In the genomic region with DNA sequence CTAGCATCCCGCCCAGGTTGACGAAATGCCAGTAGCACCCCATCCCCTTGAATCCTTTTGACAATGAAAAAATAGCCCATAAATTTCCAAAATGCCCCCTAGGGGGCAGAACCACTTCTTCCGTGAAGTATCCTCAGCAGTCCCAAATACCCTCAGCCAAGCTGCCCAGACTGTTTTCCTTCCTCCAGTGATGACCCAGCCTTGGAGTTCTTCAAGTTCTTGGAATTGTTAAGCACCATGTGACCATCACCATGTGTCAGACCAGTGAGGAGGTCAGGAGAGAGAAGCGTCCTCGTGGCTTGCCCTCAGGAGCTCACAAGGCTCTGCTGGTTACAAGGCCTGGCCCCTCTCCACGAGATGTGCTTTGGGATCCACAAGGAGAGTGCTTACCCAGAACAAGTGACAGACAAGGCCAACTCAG, we compare ENCODE assay signal across 8 cellular contexts. TPM values are rescaled to one million over a fixed set of nuclear protein-coding genes. Genes with fewer than 3 reads are reported as not detected.
DNase-seq lines count a peak whose midpoint lies in the region; ATAC-seq and TF ChIP-seq lines count a peak whose summit lies in the region.

No MANE protein-coding gene starts in this region.

- H2AFZ ChIP-seq in neural progenitor cell (replicated peaks), result no peak overlapping the region

- peaks cover 13% of the 10 kb centered on the region for H4K20me1 ChIP-seq in neural progenitor cell (ENCODE audit: low read depth)

- no peaks in the 10 kb centered on the region for H3K27me3 Mint-ChIP-seq in activated CD8-positive, alpha-beta T cell treated with anti-CD3 and anti-CD28 coated beads, Interleukin-2, amount 10 ng/mL, durations not matched to agents 7 days and 5 days (ENCODE audit: low read depth)
- H3K27me3 Mint-ChIP-seq in neural progenitor cell (ENCODE audit: insufficient read depth, low read depth), result peaks cover 8% of the 10 kb centered on the region

- H3K27ac Mint-ChIP-seq in activated CD8-positive, alpha-beta T cell treated with anti-CD3 and anti-CD28 coated beads, Interleukin-2, amount 10 ng/mL, durations not matched to agents 7 days and 5 days, result no peak overlapping the region
- H3K27ac Mint-ChIP-seq in neural progenitor cell, result peak overlapping the region; percentile 92

- H3K4me2 ChIP-seq in neural progenitor cell, result no peak overlapping the region

- H3K4me3 Mint-ChIP-seq in activated CD8-positive, alpha-beta T cell treated with anti-CD3 and anti-CD28 coated beads, Interleukin-2, amount 10 ng/mL, durations not matched to agents 7 days and 5 days, result no peak overlapping the region
- no peak overlapping the region for H3K4me3 Mint-ChIP-seq in neural progenitor cell

- H3K36me3 Mint-ChIP-seq in activated CD8-positive, alpha-beta T cell treated with anti-CD3 and anti-CD28 coated beads, Interleukin-2, amount 10 ng/mL, durations not matched to agents 7 days and 5 days (ENCODE audit: low read depth), result peaks cover 46% of the 10 kb centered on the region
- H3K36me3 Mint-ChIP-seq in neural progenitor cell, result peaks cover 5% of the 10 kb centered on the region

- POLR2A ChIA-PET in activated CD8-positive, alpha-beta T cell treated with anti-CD3 and anti-CD28 coated beads, Interleukin-2, amount 10 ng/mL, durations not matched to agents 7 days and 5 days (lab: Charles Lee), result interaction anchor here (1.4 to 1.6 kb wide), 3 partner anchors 12 to 40 kb away, joined by 3 to 6 read pairs (median 6); a partner anchor contains a TSS

- H3K79me2 ChIP-seq in neural progenitor cell (ENCODE audit: low read depth), result peaks cover 9% of the 10 kb centered on the region

- CTCF ChIA-PET in activated CD8-positive, alpha-beta T cell treated with anti-CD3 and anti-CD28 coated beads, Interleukin-2, amount 10 ng/mL, durations not matched to agents 7 days and 5 days (lab: Charles Lee), result interaction anchor here (0.8 to 3.9 kb wide), 25 partner anchors 9 to 141 kb away, joined by 3 to 49 read pairs (median 7); a partner anchor contains a TSS

- no peak overlapping the region for H3K9ac ChIP-seq in neural progenitor cell

- no peak overlapping the region for H3K4me3 ChIP-seq in foreskin fibroblast (ENCODE audit: low read depth in 1 of 2, low read length in 2 of 2)
- H3K4me3 ChIP-seq in neural progenitor cell, result no peak overlapping the region

- DNase-seq in A172 (ENCODE audit: low spot score) (peak; percentile 75), EL (peak; percentile 89), NCI-H1105 treated with DMSO at 0.1 percent for 48 hours (lab: John Stamatoyannopoulos, UW) (peak; percentile 2), foreskin fibroblast (peak; percentile 87 to 92), neural progenitor cell (ENCODE audit: low spot score) (peak; percentile 62)
- DNase-seq in activated CD8-positive, alpha-beta T cell treated with anti-CD3 and anti-CD28 coated beads, Interleukin-2, amount 10 ng/mL, durations not matched to agents 7 days and 5 days, result peak; percentile 54

- peaks cover 7% of the 10 kb centered on the region for H3K4me1 ChIP-seq in neural progenitor cell

- H3K4me1 Mint-ChIP-seq in activated CD8-positive, alpha-beta T cell treated with anti-CD3 and anti-CD28 coated beads, Interleukin-2, amount 10 ng/mL, durations not matched to agents 7 days and 5 days (ENCODE audit: low read depth), result peaks cover 30% of the 10 kb centered on the region
- peaks cover 6% of the 10 kb centered on the region for H3K4me1 Mint-ChIP-seq in neural progenitor cell

- TF ChIP-seq CTCF in foreskin fibroblast (IDR thresholded peaks at IDR 0.05; ENCODE audit: low read depth, low read length), result peak; percentile 68
- TF ChIP-seq CTCF in neural progenitor cell (IDR thresholded peaks at IDR 0.05), result peak; percentile 78

- no peaks in the 10 kb centered on the region for H3K36me3 ChIP-seq in neural progenitor cell

- ATAC-seq in activated CD8-positive, alpha-beta T cell treated with anti-CD3 and anti-CD28 coated beads, Interleukin-2, amount 10 ng/mL, durations not matched to agents 7 days and 5 days, result peak; percentile 50
- ATAC-seq in HG02610 (IDR thresholded peaks at IDR 0.05; ENCODE audit: unreplicated experiment) (no peak), HG03139 (IDR thresholded peaks at IDR 0.05; ENCODE audit: unreplicated experiment) (no peak)

- H3K27me3 ChIP-seq in neural progenitor cell, result no peaks in the 10 kb centered on the region

- H3K9me3 Mint-ChIP-seq in activated CD8-positive, alpha-beta T cell treated with anti-CD3 and anti-CD28 coated beads, Interleukin-2, amount 10 ng/mL, durations not matched to agents 7 days and 5 days (ENCODE audit: insufficient read depth), result no peaks in the 10 kb centered on the region
- no peaks in the 10 kb centered on the region for H3K9me3 Mint-ChIP-seq in neural progenitor cell

- H3K9me3 ChIP-seq in neural progenitor cell (ENCODE audit: low read depth), result no peaks in the 10 kb centered on the region

- no peak overlapping the region for H3K27ac ChIP-seq in neural progenitor cell

- peaks cover 17% of the 10 kb centered on the region for H3F3A ChIP-seq in neural progenitor cell (ENCODE audit: low read depth)

RNA-seq across cellular contexts. Expression of a gene that starts 1.4 kb away (rescaled TPM):
- 0.19 and 0.67 TPM in 2 replicates for total RNA-seq in A172 (2014; rRNA removed; shearing (Covaris generic))
- 1 to 10 TPM; 2.0 to 2.2 TPM for total RNA-seq in activated CD8-positive, alpha-beta T cell treated with anti-CD3 and anti-CD28 coated beads, Interleukin-2, amount 10 ng/mL, durations not matched to agents 7 days and 5 days
- total RNA-seq in neural progenitor cell (ENCODE audit: low replicate concordance), result 0.06 and 1.4 TPM in 2 replicates

RNA-seq across cellular contexts. Expression of a gene that starts 5.5 kb away (rescaled TPM):
- 36.7 and 43.8 TPM in 2 replicates for total RNA-seq in A172 (2014; rRNA removed; shearing (Covaris generic))
- total RNA-seq in activated CD8-positive, alpha-beta T cell treated with anti-CD3 and anti-CD28 coated beads, Interleukin-2, amount 10 ng/mL, durations not matched to agents 7 days and 5 days, result 10 to 100 TPM; 75.1 to 81.4 TPM
- 15.8 and 21.8 TPM in 2 replicates for total RNA-seq in neural progenitor cell (ENCODE audit: low replicate concordance)

RNA-seq across cellular contexts. Expression of a gene that starts 6.8 kb away (rescaled TPM):
- total RNA-seq in A172 (2014; rRNA removed; shearing (Covaris generic)), result 120 and 125 TPM in 2 replicates
- 100 to 1,000 TPM; 104 to 111 TPM for total RNA-seq in activated CD8-positive, alpha-beta T cell treated with anti-CD3 and anti-CD28 coated beads, Interleukin-2, amount 10 ng/mL, durations not matched to agents 7 days and 5 days
- 32.9 and 53.5 TPM in 2 replicates for total RNA-seq in neural progenitor cell (ENCODE audit: low replicate concordance)

RNA-seq across cellular contexts. Expression of a gene that starts 10.6 kb away (rescaled TPM):
- total RNA-seq in A172 (2014; rRNA removed; shearing (Covaris generic)), result 20.9 and 22.2 TPM in 2 replicates
- 10 to 100 TPM; 19.1 to 23.1 TPM for total RNA-seq in activated CD8-positive, alpha-beta T cell treated with anti-CD3 and anti-CD28 coated beads, Interleukin-2, amount 10 ng/mL, durations not matched to agents 7 days and 5 days
- 23.9 and 25.5 TPM in 2 replicates for total RNA-seq in neural progenitor cell (ENCODE audit: low replicate concordance)

RNA-seq across cellular contexts. Expression of a gene that starts 35.3 kb away (rescaled TPM):
- total RNA-seq in A172 (2014; rRNA removed; shearing (Covaris generic)), result 44.1 and 57.6 TPM in 2 replicates
- total RNA-seq in activated CD8-positive, alpha-beta T cell treated with anti-CD3 and anti-CD28 coated beads, Interleukin-2, amount 10 ng/mL, durations not matched to agents 7 days and 5 days, result 10 to 100 TPM; 57.0 to 59.5 TPM
- total RNA-seq in neural progenitor cell (ENCODE audit: low replicate concordance), result 13.6 and 23.8 TPM in 2 replicates

Comparison
In these comparisons a context has a peak if more than half of its experiments do, and no peak if none do; other contexts are left out.
1. DNase-seq: peak in every context shown above with its lines; median percentile 90 in foreskin fibroblast; 89 in EL; 75 in A172; 62 in neural progenitor cell; 54 in activated CD8-positive, alpha-beta T cell treated with anti-CD3 and anti-CD28 coated beads, Interleukin-2, amount 10 ng/mL, durations not matched to agents 7 days and 5 days; 2 in NCI-H1105 treated with DMSO at 0.1 percent for 48 hours.